In the genomic region with DNA sequence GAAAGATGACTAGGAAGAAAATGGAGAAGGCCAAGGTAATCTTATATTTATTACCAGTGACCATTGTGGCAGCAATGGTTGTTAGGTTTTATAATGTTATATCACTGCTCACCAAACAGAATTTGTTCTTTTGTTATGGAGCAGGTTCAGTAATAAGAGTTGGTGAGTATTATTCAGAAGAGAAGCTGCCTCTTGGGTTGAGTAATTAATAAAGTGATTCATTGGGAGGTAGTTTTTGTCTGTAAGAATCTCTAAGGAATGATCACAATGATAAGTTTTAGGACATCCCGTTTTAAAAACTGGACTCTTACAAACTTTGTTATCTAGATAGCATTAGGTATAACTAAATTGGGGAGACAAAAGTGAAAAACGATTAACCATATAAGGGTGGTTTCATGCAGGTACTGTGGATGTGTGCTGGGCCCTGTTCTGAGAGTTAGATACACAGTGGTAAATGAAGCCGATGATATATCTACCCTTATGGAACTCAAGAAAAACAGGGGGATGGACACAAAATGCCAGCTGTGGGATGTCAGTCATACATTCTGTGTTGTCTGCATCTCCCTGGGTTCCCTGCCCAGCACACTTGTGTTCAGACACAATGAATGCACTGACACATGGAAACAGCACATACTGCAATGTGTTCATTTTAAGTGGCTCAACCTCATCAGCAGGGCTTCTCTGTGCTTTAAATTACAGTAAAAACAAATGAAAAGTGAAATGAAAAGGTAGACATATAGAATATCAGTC, we compare ENCODE assay signal across 9 cellular contexts. TPM values are rescaled to one million over a fixed set of nuclear protein-coding genes. Genes with fewer than 3 reads are reported as not detected.
DNase-seq lines count a peak whose midpoint lies in the region; ATAC-seq and TF ChIP-seq lines count a peak whose summit lies in the region.
"Had no signal": no experiment of that assay in that cellular context is flagged by ENCODE, and none has a peak within 500 bp of the region (broad histone marks: within the 10 kb centered on the region; RNA-seq: fewer than 3 reads in every experiment).

No MANE protein-coding gene starts in this region.

- H4K20me1 ChIP-seq in DOHH2 (ENCODE audit: control insufficient read depth, insufficient read depth, low read depth, low read length) = no peaks in the 10 kb centered on the region; the same call in 1 of the 2 replicates

- H3K36me3 ChIP-seq in DOHH2 (ENCODE audit: control insufficient read depth, low read length) = peaks cover 76% of the 10 kb centered on the region
- peaks cover 41% of the 10 kb centered on the region for H3K36me3 ChIP-seq in RWPE2 (ENCODE audit: low read depth)

- H3K27me3 ChIP-seq in DOHH2 (ENCODE audit: control insufficient read depth, low read length) (no peaks in the 10 kb centered on the region), RWPE2 (ENCODE audit: insufficient read depth, poor library complexity, severe bottlenecking) (no peaks in the 10 kb centered on the region), dorsolateral prefrontal cortex (no peaks in the 10 kb centered on the region)
- H3K27me3 ChIP-seq: esophagus squamous epithelium, MG63 had no signal

- H3F3A ChIP-seq in DOHH2 (ENCODE audit: control insufficient read depth, insufficient read depth) = peaks cover 42% of the 10 kb centered on the region

- H3K4me1 ChIP-seq in DOHH2 (ENCODE audit: control insufficient read depth, low read length) (peaks cover 95% of the 10 kb centered on the region), RWPE2 (ENCODE audit: insufficient read depth, poor library complexity, severe bottlenecking) (peaks cover 65% of the 10 kb centered on the region)

- ATAC-seq in RWPE2 (ENCODE audit: low read depth) (peak; percentile 40; the same call in 1 of the 3 replicates), HG02870 (IDR thresholded peaks at IDR 0.05; ENCODE audit: unreplicated experiment) (no peak)

- intact Hi-C loops in dorsolateral prefrontal cortex (cut with DNase I) = loop anchor here in 1 of 2 donors (5.0 kb wide), 1 partner anchor 32 kb away; no protein-coding TSS in a partner anchor

- H3K9me3 ChIP-seq in DOHH2 (ENCODE audit: control insufficient read depth, insufficient read depth, low read length) = no peaks in the 10 kb centered on the region
- no peaks in the 10 kb centered on the region for H3K9me3 ChIP-seq in RWPE2 (ENCODE audit: severe bottlenecking)
- H3K9me3 ChIP-seq: esophagus squamous epithelium, MG63 had no signal

- H3K27ac ChIP-seq in DOHH2 (ENCODE audit: low read depth, low read length) = peak overlapping the region; percentile 78
- peak overlapping the region; percentile 39 for H3K27ac ChIP-seq in RWPE2 (ENCODE audit: poor library complexity, severe bottlenecking)
- peak overlapping the region in 54 of 59 donors; percentile 2 to 98 (median 68) for H3K27ac ChIP-seq in dorsolateral prefrontal cortex

- TF ChIP-seq CTCF in DOHH2 (IDR thresholded peaks at IDR 0.05; ENCODE audit: low read depth, low read length, poor library complexity, severe bottlenecking) (no peak), RWPE2 (IDR thresholded peaks at IDR 0.05; ENCODE audit: poor library complexity, severe bottlenecking) (no peak), dorsolateral prefrontal cortex (IDR thresholded peaks at IDR 0.05 in 54 of 56, conservative IDR thresholded peaks at IDR 0.05 in 2 of 56; ENCODE audit: low read depth in 1 of 56, partially characterized antibody in 56 of 56) (no peak)

- DNase-seq in RWPE2 (ENCODE audit: low spot score) (no peak), dorsolateral prefrontal cortex (no peak), renal cortical epithelial cell (ENCODE audit: low read depth) (peak; percentile 39), OCI-M1 (lab: John Stamatoyannopoulos, UW) (no peak), NCI-H2029 treated with DMSO at 0.1 percent for 48 hours (lab: John Stamatoyannopoulos, UW) (no peak)
- DNase-seq: esophagus squamous epithelium, MG63 had no signal

- no peaks in the 10 kb centered on the region for H3K9me2 ChIP-seq in DOHH2 (replicated peaks; ENCODE audit: control insufficient read depth, low read length)

- peak overlapping the region; percentile 80 for H3K4me2 ChIP-seq in DOHH2 (ENCODE audit: low read length)

- H3K4me3 ChIP-seq in DOHH2 (ENCODE audit: low read length) (peak overlapping the region; percentile 63), RWPE2 (ENCODE audit: severe bottlenecking) (no peak overlapping the region), dorsolateral prefrontal cortex (peak overlapping the region in 6 of 59 donors; percentile 2 to 20 (median 8))
- H3K4me3 ChIP-seq: esophagus squamous epithelium, MG63 had no signal

- peaks cover 99% of the 10 kb centered on the region for H3K79me2 ChIP-seq in DOHH2 (ENCODE audit: control insufficient read depth, low read length)

RNA-seq across cellular contexts. Expression of a gene that starts 7.5 kb away (rescaled TPM):
- 100 to 1,000 TPM; 137 to 701 (median 262) TPM for total RNA-seq in dorsolateral prefrontal cortex
- 81.3 and 120 TPM in 2 replicates for total RNA-seq in renal cortical epithelial cell
